ENCODE assay signal across 21 cellular contexts in genomic region chr4:1299301-1299860, GRCh38. TPM values are rescaled to one million over a fixed set of nuclear protein-coding genes. Genes with fewer than 3 reads are reported as not detected.
A peak's percentile ranks its signal among the peaks of the same experiment; 100 is the strongest.
DNase-seq lines count a peak whose midpoint lies in the region; ATAC-seq lines count a peak whose summit lies in the region.
"Had no signal": no experiment of that assay in that cellular context is flagged by ENCODE, and none has a peak within 500 bp of the region (broad histone marks: within the 10 kb centered on the region; RNA-seq: fewer than 3 reads in every experiment).

No MANE protein-coding gene starts in this region.

- no peaks in the 10 kb centered on the region for H3K9me3 ChIP-seq in CD4-positive, CD25-positive, alpha-beta regulatory T cell (ENCODE audit: control insufficient read depth in 2 of 2, low read length in 2 of 2)
- no peaks in the 10 kb centered on the region for H3K9me3 ChIP-seq in neuronal stem cell (replicated peaks in 1 of 2; ENCODE audit: control insufficient read depth in 2 of 2, insufficient read depth in 1 of 2, low read depth in 1 of 2, low read length in 2 of 2)
- H3K9me3 ChIP-seq: tibial artery had no signal

- no peak overlapping the region for H3K18ac ChIP-seq in neuronal stem cell (ENCODE audit: low read length)

- H2AFZ ChIP-seq in neuronal stem cell (ENCODE audit: low read length), result no peak overlapping the region
- H2AFZ ChIP-seq: GM23338, hepatocyte had no signal

- no peak overlapping the region for H3K27ac ChIP-seq in CD4-positive, CD25-positive, alpha-beta regulatory T cell (ENCODE audit: insufficient read depth, low read length, poor library complexity, severe bottlenecking)
- H3K27ac ChIP-seq in neuronal stem cell (replicated peaks; ENCODE audit: low read length), result no peak overlapping the region
- H3K27ac ChIP-seq: 22Rv1, hepatocyte, KMS-11, tibial artery had no signal

- no peak overlapping the region for H3K4me2 ChIP-seq in neuronal stem cell (ENCODE audit: insufficient read depth, low read length, poor library complexity, severe bottlenecking)
- H3K4me2 ChIP-seq: GM23338, hepatocyte, KMS-11 had no signal

- WGBS in neuronal stem cell (ENCODE audit: extremely low coverage in 2 of 2, insufficient read length in 2 of 2, insufficient replicate concordance in 1 of 2), 2 donors, result no CpG with 5 or more reads among the region's 15 CpGs

- no peak overlapping the region for H3K4ac ChIP-seq in neuronal stem cell (ENCODE audit: low read length)

- H3K4me3 ChIP-seq in CD4-positive, CD25-positive, alpha-beta regulatory T cell (ENCODE audit: low read depth, low read length), result no peak overlapping the region
- no peak overlapping the region for H3K4me3 ChIP-seq in neuronal stem cell (ENCODE audit: low read length in 2 of 2)
- H3K4me3 ChIP-seq: GM23338, hepatocyte, tibial artery had no signal

- no peak overlapping the region for H3K14ac ChIP-seq in neuronal stem cell (ENCODE audit: low read length)

- no peaks in the 10 kb centered on the region for H3K27me3 ChIP-seq in CD4-positive, CD25-positive, alpha-beta regulatory T cell (ENCODE audit: control insufficient read depth, insufficient read depth, low read length)
- H3K27me3 ChIP-seq in neuronal stem cell (ENCODE audit: control insufficient read depth in 3 of 3, insufficient read depth in 3 of 3, low read depth in 1 of 3, low read length in 3 of 3), result no peaks in the 10 kb centered on the region
- H3K27me3 ChIP-seq: hepatocyte, tibial artery had no signal

- no peak overlapping the region for H2AK5ac ChIP-seq in neuronal stem cell (ENCODE audit: low read depth, low read length)

- peak overlapping the region; percentile 33 for H3K27ac Mint-ChIP-seq in T-helper 1 cell treated with Interleukin-12 subunit alpha and Interleukin-12 subunit beta and Interleukin-4 antibody, amounts not matched to agents 30 μg/mL and 1 μg/mL, for 36 hours
- peak overlapping the region in 2 of 3 donors; percentile 23 to 76 for H3K27ac Mint-ChIP-seq in CD4-positive, CD25-positive, alpha-beta regulatory T cell
- H3K27ac Mint-ChIP-seq in central memory CD8-positive, alpha-beta T cell (ENCODE audit: low read depth), result peak overlapping the region; percentile 56
- H3K27ac Mint-ChIP-seq: B cell, GM23338 had no signal

- no peaks in the 10 kb centered on the region for H3K27me3 Mint-ChIP-seq in T-helper 1 cell treated with Interleukin-12 subunit alpha and Interleukin-12 subunit beta and Interleukin-4 antibody, amounts not matched to agents 30 μg/mL and 1 μg/mL, for 36 hours (ENCODE audit: low read depth)
- no peaks in the 10 kb centered on the region for H3K27me3 Mint-ChIP-seq in CD4-positive, CD25-positive, alpha-beta regulatory T cell
- no peaks in the 10 kb centered on the region for H3K27me3 Mint-ChIP-seq in central memory CD8-positive, alpha-beta T cell
- H3K27me3 Mint-ChIP-seq: B cell had no signal

- no peaks in the 10 kb centered on the region for H3K9me3 Mint-ChIP-seq in T-helper 1 cell treated with Interleukin-12 subunit alpha and Interleukin-12 subunit beta and Interleukin-4 antibody, amounts not matched to agents 30 μg/mL and 1 μg/mL, for 36 hours
- no peaks in the 10 kb centered on the region for H3K9me3 Mint-ChIP-seq in CD4-positive, CD25-positive, alpha-beta regulatory T cell
- no peaks in the 10 kb centered on the region for H3K9me3 Mint-ChIP-seq in central memory CD8-positive, alpha-beta T cell
- H3K9me3 Mint-ChIP-seq: GM23338 had no signal

- peaks cover 4% of the 10 kb centered on the region for H3K4me1 ChIP-seq in CD4-positive, CD25-positive, alpha-beta regulatory T cell (ENCODE audit: control insufficient read depth, insufficient read depth, low read length, poor library complexity, severe bottlenecking)
- peaks cover 0 to 5% of the 10 kb centered on the region in 2 donors for H3K4me1 ChIP-seq in neuronal stem cell (ENCODE audit: control insufficient read depth in 2 of 2, insufficient read depth in 1 of 2, low read depth in 1 of 2, low read length in 2 of 2)

- peak overlapping the region; percentile 44 for H3K9ac ChIP-seq in neuronal stem cell (ENCODE audit: low read depth, low read length, poor library complexity)
- H3K9ac ChIP-seq: KMS-11 had no signal

- H3K36me3 ChIP-seq in CD4-positive, CD25-positive, alpha-beta regulatory T cell (ENCODE audit: control insufficient read depth, insufficient read depth, low read length), result peaks cover 49% of the 10 kb centered on the region
- H3K36me3 ChIP-seq in neuronal stem cell (replicated peaks in 1 of 2; ENCODE audit: control insufficient read depth in 2 of 2, insufficient read depth in 2 of 2, low read length in 2 of 2), result peaks cover 8 to 68% of the 10 kb centered on the region in 2 donors

- no peak overlapping the region for H2BK15ac ChIP-seq in neuronal stem cell (ENCODE audit: low read length)

- H3K79me1 ChIP-seq in neuronal stem cell (ENCODE audit: low read depth, low read length), result peaks cover 39% of the 10 kb centered on the region

- peaks cover 20% of the 10 kb centered on the region for H3K4me1 Mint-ChIP-seq in T-helper 1 cell treated with Interleukin-12 subunit alpha and Interleukin-12 subunit beta and Interleukin-4 antibody, amounts not matched to agents 30 μg/mL and 1 μg/mL, for 36 hours (ENCODE audit: low read depth)
- H3K4me1 Mint-ChIP-seq in CD4-positive, CD25-positive, alpha-beta regulatory T cell, result peaks cover 15 to 55% (median 30%) of the 10 kb centered on the region in 4 donors
- H3K4me1 Mint-ChIP-seq in central memory CD8-positive, alpha-beta T cell, result peaks cover 67% of the 10 kb centered on the region

- H2BK5ac ChIP-seq in neuronal stem cell (ENCODE audit: low read length), result no peak overlapping the region

- ATAC-seq in CD4-positive, CD25-positive, alpha-beta regulatory T cell (ENCODE audit: low read depth in 2 of 2), result no peak
- no peak for ATAC-seq in central memory CD8-positive, alpha-beta T cell (replicated peaks; ENCODE audit: extremely low read depth, poor library complexity, severe bottlenecking)
- ATAC-seq in GM19023 (IDR thresholded peaks at IDR 0.05; ENCODE audit: unreplicated experiment) (no peak), HG02852 (IDR thresholded peaks at IDR 0.05; ENCODE audit: unreplicated experiment) (no peak)
- ATAC-seq: GM23338 had no signal

- H2BK120ac ChIP-seq in neuronal stem cell (ENCODE audit: low read depth, low read length), result no peak overlapping the region

- H3K4me3 Mint-ChIP-seq in T-helper 1 cell treated with Interleukin-12 subunit alpha and Interleukin-12 subunit beta and Interleukin-4 antibody, amounts not matched to agents 30 μg/mL and 1 μg/mL, for 36 hours, result no peak overlapping the region
- H3K4me3 Mint-ChIP-seq in CD4-positive, CD25-positive, alpha-beta regulatory T cell, result no peak overlapping the region
- H3K4me3 Mint-ChIP-seq in central memory CD8-positive, alpha-beta T cell, result no peak overlapping the region
- H3K4me3 Mint-ChIP-seq: B cell, GM23338 had no signal

- H3K23ac ChIP-seq in neuronal stem cell (ENCODE audit: low read depth, low read length, poor library complexity), result peak overlapping the region; percentile 18

- H3K36me3 Mint-ChIP-seq in T-helper 1 cell treated with Interleukin-12 subunit alpha and Interleukin-12 subunit beta and Interleukin-4 antibody, amounts not matched to agents 30 μg/mL and 1 μg/mL, for 36 hours (ENCODE audit: low read depth), result peaks cover 23% of the 10 kb centered on the region
- peaks cover 23% of the 10 kb centered on the region for H3K36me3 Mint-ChIP-seq in CD4-positive, CD25-positive, alpha-beta regulatory T cell
- peaks cover 25% of the 10 kb centered on the region for H3K36me3 Mint-ChIP-seq in central memory CD8-positive, alpha-beta T cell (ENCODE audit: insufficient read depth)

- no peak overlapping the region for H4K91ac ChIP-seq in neuronal stem cell (ENCODE audit: low read depth, low read length, poor library complexity)

- no peak for DNase-seq in T-helper 1 cell
- DNase-seq in CD4-positive, CD25-positive, alpha-beta regulatory T cell, result no peak
- no peak for DNase-seq in central memory CD8-positive, alpha-beta T cell (ENCODE audit: low spot score in 2 of 2)
- no peak for DNase-seq in neuronal stem cell (ENCODE audit: low spot score)
- DNase-seq in stimulated activated CD4-positive, alpha-beta T cell treated with anti-CD3 and anti-CD28 coated beads, Interleukin-1b, Interleukin-23, amount 100 ng/mL, for 48 hours, result no peak
- DNase-seq: activated CD4-positive, alpha-beta T cell treated with anti-CD3 and anti-CD28 coated beads for 1 hour; caudate nucleus; effector memory CD4-positive, alpha-beta T cell; NCI-H1105; NCI-H2107; NCI-H524 treated with DMSO at 0.1 percent for 48 hours; T-helper 9 cell; tibial artery had no signal

- no peak overlapping the region for H2BK12ac ChIP-seq in neuronal stem cell (ENCODE audit: low read length)

- H4K8ac ChIP-seq in neuronal stem cell (ENCODE audit: low read depth, low read length), result no peak overlapping the region

RNA-seq across cellular contexts. Expression of gene MAEA, which starts 9.7 kb away (rescaled TPM):
- total RNA-seq in CD4-positive, CD25-positive, alpha-beta regulatory T cell, result 77.7 TPM
- polyA plus RNA-seq in CD4-positive, CD25-positive, alpha-beta regulatory T cell, result 10 to 100 TPM; 61.2 to 76.2 (median 66.2) TPM
- 38.4 TPM for polyA plus RNA-seq in neuronal stem cell (2013, experiment 1 of 2)
- polyA plus RNA-seq in neuronal stem cell (2013, experiment 2 of 2), result 37.0 TPM

RNA-seq across cellular contexts. Expression of gene UVSSA, which starts 47.6 kb away (rescaled TPM):
- 42.9 TPM for total RNA-seq in CD4-positive, CD25-positive, alpha-beta regulatory T cell
- 1 to 10 TPM; 2.1 to 4.4 (median 3.4) TPM for polyA plus RNA-seq in CD4-positive, CD25-positive, alpha-beta regulatory T cell
- polyA plus RNA-seq in neuronal stem cell (2013, experiment 1 of 2), result 8.6 TPM
- polyA plus RNA-seq in neuronal stem cell (2013, experiment 2 of 2), result 8.7 TPM

RNA-seq across cellular contexts. Expression of gene CTBP1, which starts 50.5 kb away (rescaled TPM):
- total RNA-seq in CD4-positive, CD25-positive, alpha-beta regulatory T cell, result 198 TPM
- 10 to 100 TPM; 32.4 to 82.8 (median 52.0) TPM for polyA plus RNA-seq in CD4-positive, CD25-positive, alpha-beta regulatory T cell
- 151 TPM for polyA plus RNA-seq in neuronal stem cell (2013, experiment 1 of 2)
- 149 TPM for polyA plus RNA-seq in neuronal stem cell (2013, experiment 2 of 2)
